Comparison of ENCODE assay signal across 8 cellular contexts in the genomic region with DNA sequence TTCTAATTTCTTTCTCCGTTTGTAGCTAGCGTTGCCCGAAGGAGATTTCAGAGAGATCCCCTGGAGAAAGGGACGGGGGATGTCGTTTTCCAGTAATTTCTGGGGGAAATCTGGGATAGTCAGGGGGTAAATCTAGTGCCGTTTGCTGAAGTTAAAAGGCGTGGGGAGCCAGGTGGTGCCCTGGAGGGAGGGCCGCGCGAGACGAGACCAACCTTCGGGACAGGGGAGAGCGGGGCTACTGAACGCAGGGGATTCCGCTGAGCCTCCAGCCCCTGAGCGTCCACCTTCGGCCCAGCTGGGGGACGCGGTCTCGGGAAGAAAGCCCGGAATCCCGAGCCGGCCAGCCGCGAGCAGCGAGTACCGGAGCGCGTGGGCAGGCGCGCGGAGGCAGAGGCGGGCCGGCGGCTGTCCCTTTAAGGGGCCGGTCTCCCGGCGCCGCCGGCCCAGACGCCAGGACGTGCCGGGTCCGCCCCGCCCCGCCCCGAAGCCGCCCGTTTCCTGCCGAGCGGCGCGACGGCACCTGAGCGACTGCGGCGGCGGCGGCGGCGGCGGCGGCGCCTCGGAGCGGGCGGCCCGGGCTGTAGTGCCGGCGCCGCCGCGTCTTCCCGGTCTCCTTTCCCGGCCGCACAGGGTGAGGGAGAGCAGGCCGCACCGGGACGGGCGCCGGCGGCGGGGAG. TPM values are rescaled to one million over a fixed set of nuclear protein-coding genes. Genes with fewer than 3 reads are reported as not detected.
A peak's percentile ranks its signal among the peaks of the same experiment; 100 is the strongest.
DNase-seq lines count a peak whose midpoint lies in the region; ATAC-seq and TF ChIP-seq lines count a peak whose summit lies in the region.

A gene with protein sequence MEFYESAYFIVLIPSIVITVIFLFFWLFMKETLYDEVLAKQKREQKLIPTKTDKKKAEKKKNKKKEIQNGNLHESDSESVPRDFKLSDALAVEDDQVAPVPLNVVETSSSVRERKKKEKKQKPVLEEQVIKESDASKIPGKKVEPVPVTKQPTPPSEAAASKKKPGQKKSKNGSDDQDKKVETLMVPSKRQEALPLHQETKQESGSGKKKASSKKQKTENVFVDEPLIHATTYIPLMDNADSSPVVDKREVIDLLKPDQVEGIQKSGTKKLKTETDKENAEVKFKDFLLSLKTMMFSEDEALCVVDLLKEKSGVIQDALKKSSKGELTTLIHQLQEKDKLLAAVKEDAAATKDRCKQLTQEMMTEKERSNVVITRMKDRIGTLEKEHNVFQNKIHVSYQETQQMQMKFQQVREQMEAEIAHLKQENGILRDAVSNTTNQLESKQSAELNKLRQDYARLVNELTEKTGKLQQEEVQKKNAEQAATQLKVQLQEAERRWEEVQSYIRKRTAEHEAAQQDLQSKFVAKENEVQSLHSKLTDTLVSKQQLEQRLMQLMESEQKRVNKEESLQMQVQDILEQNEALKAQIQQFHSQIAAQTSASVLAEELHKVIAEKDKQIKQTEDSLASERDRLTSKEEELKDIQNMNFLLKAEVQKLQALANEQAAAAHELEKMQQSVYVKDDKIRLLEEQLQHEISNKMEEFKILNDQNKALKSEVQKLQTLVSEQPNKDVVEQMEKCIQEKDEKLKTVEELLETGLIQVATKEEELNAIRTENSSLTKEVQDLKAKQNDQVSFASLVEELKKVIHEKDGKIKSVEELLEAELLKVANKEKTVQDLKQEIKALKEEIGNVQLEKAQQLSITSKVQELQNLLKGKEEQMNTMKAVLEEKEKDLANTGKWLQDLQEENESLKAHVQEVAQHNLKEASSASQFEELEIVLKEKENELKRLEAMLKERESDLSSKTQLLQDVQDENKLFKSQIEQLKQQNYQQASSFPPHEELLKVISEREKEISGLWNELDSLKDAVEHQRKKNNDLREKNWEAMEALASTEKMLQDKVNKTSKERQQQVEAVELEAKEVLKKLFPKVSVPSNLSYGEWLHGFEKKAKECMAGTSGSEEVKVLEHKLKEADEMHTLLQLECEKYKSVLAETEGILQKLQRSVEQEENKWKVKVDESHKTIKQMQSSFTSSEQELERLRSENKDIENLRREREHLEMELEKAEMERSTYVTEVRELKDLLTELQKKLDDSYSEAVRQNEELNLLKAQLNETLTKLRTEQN (N-terminal part only) (plus strand): TSS at position 484 of the 677 bp plus-strand sequence. CDS start 31,842 bp downstream, outside the sequence.

- no peak within 1 kb of the TSS for H3T11ph ChIP-seq in H9 (ENCODE audit: low read length)

- no peak within 1 kb of the TSS; the same call in 1 of the 2 replicates for H3K4ac ChIP-seq in H9 (ENCODE audit: low read depth, low read length)

- WGBS in H9 (ENCODE audit: extremely low coverage, insufficient read length, low lambda C conversion rate), result no CpG with 5 or more reads among the region's 83 CpGs
- 0 to 2% (median 1%) methylated on average over 22 to 83 of the region's 83 CpGs for WGBS in ovary, 3 donors
- WGBS in thymus, result under 1% methylated on average over 83 of the region's 83 CpGs

- TF ChIP-seq POLR2A in ovary (IDR thresholded peaks at IDR 0.05), result peak; percentile 55

- H3K79me2 ChIP-seq in H9 (ENCODE audit: insufficient read depth, low read length) (peaks cover 25% of the 10 kb centered on the region; the same call in 1 of the 2 replicates), MM.1S (ENCODE audit: low read length) (peaks cover 44% of the 10 kb centered on the region)

- no peak within 1 kb of the TSS for H4K8ac ChIP-seq in H9 (replicated peaks; ENCODE audit: insufficient read length, low read depth, low read length)

- H2BK5ac ChIP-seq in H9 (ENCODE audit: insufficient read length, low read length), result no peak within 1 kb of the TSS

- H2BK120ac ChIP-seq in H9 (ENCODE audit: low read depth, low read length, poor library complexity, severe bottlenecking), result no peak within 1 kb of the TSS

- peak within 1 kb of the TSS; percentile 91 to 98 (median 94) for H3K27ac Mint-ChIP-seq in H9
- H3K27ac Mint-ChIP-seq in activated naive CD4-positive, alpha-beta T cell treated with anti-CD3 and anti-CD28 coated beads, Interleukin-2, amount 50 U/mL, for 72 hours, result peak within 1 kb of the TSS; percentile 95
- H3K27ac Mint-ChIP-seq in glutamatergic neuron (ENCODE audit: unreplicated experiment), result peak within 1 kb of the TSS; percentile 75

- intact Hi-C loops in ovary (cut with DNase I), result loop anchor here in 1 of 4 donors (5.0 kb wide), 1 partner anchor 892 kb away; no protein-coding TSS in a partner anchor

- H3K23me2 ChIP-seq in H9 (ENCODE audit: insufficient read length, low read depth, low read length, poor library complexity, severe bottlenecking), result peaks cover 8% of the 10 kb centered on the region

- H3K79me1 ChIP-seq in H9 (ENCODE audit: insufficient read depth, low read depth, low read length, poor library complexity, severe bottlenecking), result no peaks in the 10 kb centered on the region

- H3K18ac ChIP-seq in H9 (ENCODE audit: insufficient read length, low read depth, low read length), result peak within 1 kb of the TSS; percentile 94

- H3K14ac ChIP-seq in H9 (ENCODE audit: insufficient read depth, low read length), result peak within 1 kb of the TSS; percentile 96

- peaks cover 1 to 4% (median 3%) of the 10 kb centered on the region in 3 experiments; a peak in 3 of 7 replicates for H3K36me3 Mint-ChIP-seq in H9 (ENCODE audit: insufficient read depth in 1 of 3, low read depth in 3 of 3)
- peaks cover 0 to 7% of the 10 kb centered on the region in 2 donors for H3K36me3 Mint-ChIP-seq in activated naive CD4-positive, alpha-beta T cell treated with anti-CD3 and anti-CD28 coated beads, Interleukin-2, amount 50 U/mL, for 72 hours
- no peaks in the 10 kb centered on the region for H3K36me3 Mint-ChIP-seq in glutamatergic neuron (ENCODE audit: unreplicated experiment)

- H4K20me1 ChIP-seq in H9 (ENCODE audit: control insufficient read depth, insufficient read depth, insufficient read length), result no peaks in the 10 kb centered on the region
- no peaks in the 10 kb centered on the region for H4K20me1 ChIP-seq in MM.1S (ENCODE audit: insufficient read depth, low read length)

- H3K4me1 Mint-ChIP-seq in H9 (peaks cover 22 to 25% of the 10 kb centered on the region in 2 experiments), glutamatergic neuron (ENCODE audit: low read depth, unreplicated experiment) (peaks cover 13% of the 10 kb centered on the region)

- H3K9me3 ChIP-seq in H9 (ENCODE audit: control insufficient read depth, low read depth, low read length), result no peaks in the 10 kb centered on the region
- no peaks in the 10 kb centered on the region for H3K9me3 ChIP-seq in MM.1S (replicated peaks; ENCODE audit: insufficient read depth, low read length)
- no peaks in the 10 kb centered on the region for H3K9me3 ChIP-seq in ovary
- H3K9me3 ChIP-seq in thymus (ENCODE audit: control insufficient read depth), result no peaks in the 10 kb centered on the region

- no peak within 1 kb of the TSS for H2AK5ac ChIP-seq in H9 (ENCODE audit: insufficient read length, low read length)

- no peaks in the 10 kb centered on the region for H3K27me3 Mint-ChIP-seq in H9 (ENCODE audit: low read depth)
- peaks cover 8% of the 10 kb centered on the region for H3K27me3 Mint-ChIP-seq in glutamatergic neuron (ENCODE audit: unreplicated experiment)

- no peak within 1 kb of the TSS for H2BK12ac ChIP-seq in H9 (ENCODE audit: insufficient read length, low read depth, low read length)

- H3K27me3 ChIP-seq in H9 (ENCODE audit: insufficient read depth, low read length) (no peaks in the 10 kb centered on the region), MM.1S (replicated peaks; ENCODE audit: insufficient read depth, low read length) (no peaks in the 10 kb centered on the region), ovary (no peaks in the 10 kb centered on the region), thymus (ENCODE audit: control insufficient read depth, insufficient read depth) (no peaks in the 10 kb centered on the region)

- peak within 1 kb of the TSS; percentile 78 for H3K9ac ChIP-seq in H9 (ENCODE audit: extremely low read depth, insufficient read length, low read length)
- peak within 1 kb of the TSS; percentile 71 for H3K9ac ChIP-seq in MM.1S (ENCODE audit: low read length)

- no peak within 1 kb of the TSS for H3K56ac ChIP-seq in H9 (ENCODE audit: insufficient read length, low read depth, low read length)

- peaks cover 2% of the 10 kb centered on the region; the same call in 1 of the 2 replicates for H3F3A ChIP-seq in MM.1S (ENCODE audit: insufficient read depth, low read length)

- no peak within 1 kb of the TSS for H2BK15ac ChIP-seq in H9 (ENCODE audit: low read depth, low read length)

- TF ChIP-seq CTCF in H9 (conservative IDR thresholded peaks at IDR 0.05) (no peak), MM.1S (IDR thresholded peaks at IDR 0.05; ENCODE audit: low read length) (no peak), glutamatergic neuron (IDR thresholded peaks at IDR 0.05; ENCODE audit: partially characterized antibody, unreplicated experiment) (no peak), ovary (IDR thresholded peaks at IDR 0.05) (no peak)

- peak within 1 kb of the TSS; percentile 96 for H3K4me2 ChIP-seq in H9 (ENCODE audit: insufficient read depth, insufficient read length, low read length)
- H3K4me2 ChIP-seq in MM.1S (ENCODE audit: low read depth, low read length), result peak within 1 kb of the TSS; percentile 63

- H3K27ac ChIP-seq in H9 (ENCODE audit: insufficient read length, low read depth, low read length) (no peak within 1 kb of the TSS), MM.1S (ENCODE audit: low read length) (peak within 1 kb of the TSS; percentile 43; the same call in 1 of the 2 replicates), ovary (peak within 1 kb of the TSS; percentile 70 to 93), thymus (ENCODE audit: low read depth) (peak within 1 kb of the TSS; percentile 95)

- H2BK20ac ChIP-seq in H9 (ENCODE audit: low read depth, low read length, poor library complexity, severe bottlenecking), result no peak within 1 kb of the TSS

- H3K4me1 ChIP-seq in H9 (ENCODE audit: insufficient read depth, low read length), result peaks cover 4% of the 10 kb centered on the region; the same call in 1 of the 2 replicates
- 0 out of 2 replicates have a peak, but pooled peaks cover 3% of the 10 kb centered on the region for H3K4me1 ChIP-seq in MM.1S (ENCODE audit: low read length)
- peaks cover 9% of the 10 kb centered on the region for H3K4me1 ChIP-seq in ovary (ENCODE audit: insufficient read depth)
- peaks cover 15% of the 10 kb centered on the region for H3K4me1 ChIP-seq in thymus (ENCODE audit: control insufficient read depth, insufficient read depth, low read length)

- ATAC-seq in activated naive CD4-positive, alpha-beta T cell treated with anti-CD3 and anti-CD28 coated beads, Interleukin-2, amount 50 U/mL, for 72 hours, result peak; percentile 88 to 92

- H3K4me3 ChIP-seq in MM.1S (ENCODE audit: low read length), result peak within 1 kb of the TSS; percentile 74
- H3K4me3 ChIP-seq in ovary, result peak within 1 kb of the TSS; percentile 51
- H3K4me3 ChIP-seq in thymus (ENCODE audit: low read length), result peak within 1 kb of the TSS; percentile 97

- H4K5ac ChIP-seq in H9 (ENCODE audit: insufficient read length, low read depth, low read length), result no peak within 1 kb of the TSS

- no peaks in the 10 kb centered on the region for H3K36me3 ChIP-seq in MM.1S (replicated peaks; ENCODE audit: insufficient read depth, low read length)
- no peaks in the 10 kb centered on the region for H3K36me3 ChIP-seq in ovary
- H3K36me3 ChIP-seq in thymus (ENCODE audit: control insufficient read depth, insufficient read depth), result no peaks in the 10 kb centered on the region

- H3K4me3 Mint-ChIP-seq in H9, result peak within 1 kb of the TSS; percentile 89 to 99
- peak within 1 kb of the TSS; percentile 94 for H3K4me3 Mint-ChIP-seq in glutamatergic neuron (ENCODE audit: unreplicated experiment)

- DNase-seq in GF-D8 (lab: John Stamatoyannopoulos, UW), result peak; percentile 52
- peak; percentile 75 for DNase-seq in H9
- DNase-seq in MM.1S, result peak; percentile 70
- peak; percentile 20 for DNase-seq in SKM-1 treated with dmso at 0.1 percent for 144 hours (lab: John Stamatoyannopoulos, UW; ENCODE audit: unreplicated experiment)
- DNase-seq in activated naive CD4-positive, alpha-beta T cell treated with anti-CD3 and anti-CD28 coated beads, Interleukin-2, amount 50 U/mL, for 72 hours (ENCODE audit: low spot score in 2 of 2), result peak; percentile 83 to 85
- DNase-seq in glutamatergic neuron, result peak; percentile 84
- peak; percentile 79 to 86 (median 81) for DNase-seq in ovary

- no peak within 1 kb of the TSS for H3K23ac ChIP-seq in H9 (ENCODE audit: insufficient read length, low read depth, low read length)

- H2AFZ ChIP-seq in H9 (ENCODE audit: low read length) (peak within 1 kb of the TSS; percentile 17), MM.1S (ENCODE audit: low read length) (peak within 1 kb of the TSS; percentile 67)

- H4K91ac ChIP-seq in H9 (ENCODE audit: insufficient read length, low read depth, low read length), result no peak within 1 kb of the TSS

- no peaks in the 10 kb centered on the region for H3K9me2 ChIP-seq in MM.1S (replicated peaks; ENCODE audit: insufficient read depth, low read length)

- TF ChIP-seq EP300 in ovary (IDR thresholded peaks at IDR 0.05), result no peak

- H3K9me3 Mint-ChIP-seq in H9, result no peaks in the 10 kb centered on the region
- no peaks in the 10 kb centered on the region for H3K9me3 Mint-ChIP-seq in activated naive CD4-positive, alpha-beta T cell treated with anti-CD3 and anti-CD28 coated beads, Interleukin-2, amount 50 U/mL, for 72 hours
- peaks cover 11% of the 10 kb centered on the region for H3K9me3 Mint-ChIP-seq in glutamatergic neuron (ENCODE audit: unreplicated experiment)

RNA-seq across cellular contexts. Expression of the gene that starts here (rescaled TPM):
- total RNA-seq in H9 (2021), result 122 and 128 TPM in 2 replicates
- total RNA-seq in activated naive CD4-positive, alpha-beta T cell treated with anti-CD3 and anti-CD28 coated beads, Interleukin-2, amount 50 U/mL, for 72 hours, result 100 to 1,000 TPM in 1 of 2 donors, 10 to 100 TPM in 1; 83.9 to 109 TPM
- 108 TPM for total RNA-seq in glutamatergic neuron (ENCODE audit: unreplicated experiment)
- total RNA-seq in ovary, result 100 to 1,000 TPM in 6 of 7 donors, 10 to 100 TPM in 1; 98.0 to 144 (median 129) TPM
- polyA plus RNA-seq in ovary, result 100 to 1,000 TPM in 1 of 2 donors, 10 to 100 TPM in 1; 84.4 to 107 TPM
- 125 TPM for polyA plus RNA-seq in thymus

Comparison
In these comparisons a context has a peak if more than half of its experiments do, and no peak if none do; other contexts are left out.
1. DNase-seq: peak in every context shown above with its lines; median percentile 84 in activated naive CD4-positive, alpha-beta T cell treated with anti-CD3 and anti-CD28 coated beads, Interleukin-2, amount 50 U/mL, for 72 hours; 84 in glutamatergic neuron; 81 in ovary; 75 in H9; 70 in MM.1S; 52 in GF-D8; 20 in SKM-1 treated with dmso at 0.1 percent for 144 hours.